8 cellular contexts compared by ENCODE assay signal in genomic region chr14:92613008-92613658, GRCh38.
DNase-seq lines count a peak whose midpoint lies in the region; ATAC-seq and TF ChIP-seq lines count a peak whose summit lies in the region.

No MANE protein-coding gene starts in this region.

- TF ChIP-seq CTCF in RWPE1 (conservative IDR thresholded peaks at IDR 0.05; ENCODE audit: low read depth) = peak; percentile 47

- POLR2A ChIA-PET in RWPE1 (lab: Yijun Ruan, JAX; ENCODE audit: low non-redundant PET) = no interaction called here

- CTCF ChIA-PET in RWPE1 (lab: Yijun Ruan, JAX) = interaction anchor here (0.7 to 1.0 kb wide), 4 partner anchors 9 to 101 kb away, joined by 3 to 6 read pairs (median 4); no protein-coding TSS in a partner anchor

- no peak overlapping the region for H3K27ac ChIP-seq in RWPE1

- DNase-seq in NCI-H1436 (lab: John Stamatoyannopoulos, UW) (peak; percentile 14), NCI-H1436 treated with DMSO at 0.1 percent for 48 hours (lab: John Stamatoyannopoulos, UW) (no peak), RWPE1 (ENCODE audit: low spot score) (peak; percentile 34), iPS-NIHi7 (ENCODE audit: extremely low spot score) (peak; percentile 92)
- peak; percentile 75 for DNase-seq in activated naive CD4-positive, alpha-beta T cell treated with anti-CD3 and anti-CD28 coated beads, Interleukin-2, amount 50 U/mL, for 16 hours
- peak; percentile 32 for DNase-seq in stimulated activated CD8-positive, alpha-beta memory T cell treated with anti-CD3 and anti-CD28 coated beads, Interleukin-12 subunit alpha, Interleukin-12 subunit beta, amount 100 ng/mL, for 4 hours (ENCODE audit: low read depth)

- ATAC-seq in HG03159 (IDR thresholded peaks at IDR 0.05; ENCODE audit: unreplicated experiment) = no peak
- no peak for ATAC-seq in HG03565 (IDR thresholded peaks at IDR 0.05; ENCODE audit: unreplicated experiment)
